ENCODE assay signal across 1 cellular context in genomic region chr17:82016061-82016874, GRCh38.
TF ChIP-seq lines count a peak whose summit lies in the region.

No MANE protein-coding gene starts in this region.

TF ChIP-seq in HepG2, 621 proteins besides CTCF, POLR2A, EP300 and RAD21 (continued from another document):
- TF ChIP-seq ZNF747 (CRISPR knock-in tag; IDR thresholded peaks at IDR 0.05; ENCODE audit: borderline replicate concordance) (no peak), SP1 (IDR thresholded peaks at IDR 0.05) (no peak), SP1 (CRISPR knock-in tag; IDR thresholded peaks at IDR 0.05) (0 out of 2 replicates have a peak, but pooled peaks have one; percentile 20), IKZF1 (IDR thresholded peaks at IDR 0.05) (no peak), ZNF7 (CRISPR knock-in tag; IDR thresholded peaks at IDR 0.05) (no peak), ZNF292 (CRISPR knock-in tag; IDR thresholded peaks at IDR 0.05; ENCODE audit: borderline replicate concordance, low read depth) (no peak), E2F2 (CRISPR knock-in tag; IDR thresholded peaks at IDR 0.05; ENCODE audit: borderline replicate concordance) (no peak), ZBTB2 (CRISPR knock-in tag; IDR thresholded peaks at IDR 0.05; ENCODE audit: low read depth) (no peak), CHCHD3 (CRISPR knock-in tag; IDR thresholded peaks at IDR 0.05) (no peak), GATA4 (IDR thresholded peaks at IDR 0.05; ENCODE audit: borderline replicate concordance, low read depth) (no peak), ATM (IDR thresholded peaks at IDR 0.05; ENCODE audit: borderline replicate concordance) (no peak), ARID5B (CRISPR knock-in tag; IDR thresholded peaks at IDR 0.05) (0 out of 2 replicates have a peak, but pooled peaks have one; percentile 6), ZC3H4 (CRISPR knock-in tag; IDR thresholded peaks at IDR 0.05; ENCODE audit: borderline replicate concordance) (peak; percentile 26; the same call in 1 of the 2 replicates), HDAC2 (CRISPR knock-in tag; IDR thresholded peaks at IDR 0.05) (no peak), ATRX (CRISPR knock-in tag; IDR thresholded peaks at IDR 0.05; ENCODE audit: borderline replicate concordance) (no peak), MBD4 (IDR thresholded peaks at IDR 0.05; ENCODE audit: borderline replicate concordance, low read length) (no peak), REL (CRISPR knock-in tag; conservative IDR thresholded peaks at IDR 0.05) (0 out of 2 replicates have a peak, but pooled peaks have one; percentile 39), HNF1B (CRISPR knock-in tag; IDR thresholded peaks at IDR 0.05) (no peak), ZNF713 (CRISPR knock-in tag; IDR thresholded peaks at IDR 0.05) (no peak), ZNF362 (CRISPR knock-in tag; IDR thresholded peaks at IDR 0.05; ENCODE audit: borderline replicate concordance) (no peak), ZNF770 (CRISPR knock-in tag; IDR thresholded peaks at IDR 0.05) (no peak), ZNF121 (CRISPR knock-in tag; IDR thresholded peaks at IDR 0.05) (no peak), PREB (CRISPR knock-in tag; IDR thresholded peaks at IDR 0.05) (no peak), ZBTB7B (CRISPR knock-in tag; IDR thresholded peaks at IDR 0.05) (peak; percentile 71), ZNF18 (CRISPR knock-in tag; IDR thresholded peaks at IDR 0.05; ENCODE audit: insufficient replicate concordance) (no peak)
